In genomic region chr15:58443291-58443690, GRCh38 we compare ENCODE assay signal across 1 cellular context.
TF ChIP-seq lines count a peak whose summit lies in the region.

No MANE protein-coding gene starts in this region.

TF ChIP-seq in HepG2, 621 proteins besides CTCF, POLR2A, EP300 and RAD21 (continued from another document):
- no peak for TF ChIP-seq ATF6 (CRISPR knock-in tag; conservative IDR thresholded peaks at IDR 0.05)
- TF ChIP-seq TAF1 (CRISPR knock-in tag; IDR thresholded peaks at IDR 0.05), result no peak
- TF ChIP-seq IKZF1 (IDR thresholded peaks at IDR 0.05), result no peak
- TF ChIP-seq EED (CRISPR knock-in tag; IDR thresholded peaks at IDR 0.05), result no peak
- TF ChIP-seq PAF1 (CRISPR knock-in tag; IDR thresholded peaks at IDR 0.05), result no peak
- TF ChIP-seq PHF8 (CRISPR knock-in tag; IDR thresholded peaks at IDR 0.05), result no peak
- TF ChIP-seq ARNT (IDR thresholded peaks at IDR 0.05), result no peak
- no peak for TF ChIP-seq ATAD3A (CRISPR knock-in tag; IDR thresholded peaks at IDR 0.05)
- TF ChIP-seq ZNF790 (CRISPR knock-in tag; IDR thresholded peaks at IDR 0.05; ENCODE audit: borderline replicate concordance), result no peak
- no peak for TF ChIP-seq PAXIP1 (CRISPR knock-in tag; conservative IDR thresholded peaks at IDR 0.05)
- no peak for TF ChIP-seq PBX2 (CRISPR knock-in tag; IDR thresholded peaks at IDR 0.05)
- no peak for TF ChIP-seq IRF2 (CRISPR knock-in tag; IDR thresholded peaks at IDR 0.05)
- no peak for TF ChIP-seq CAMTA2 (CRISPR knock-in tag; IDR thresholded peaks at IDR 0.05; ENCODE audit: borderline replicate concordance)
